In genomic region chr14:72892879-72893635, GRCh38 we compare ENCODE assay signal across 8 cellular contexts. TPM values are rescaled to one million over a fixed set of nuclear protein-coding genes. Genes with fewer than 3 reads are reported as not detected.
DNase-seq lines count a peak whose midpoint lies in the region; ATAC-seq, FAIRE-seq and TF ChIP-seq lines count a peak whose summit lies in the region.

No MANE protein-coding gene starts in this region.

- peak; percentile 15 for ATAC-seq in foreskin keratinocyte

- peaks cover 84% of the 10 kb centered on the region for H3K27me3 Mint-ChIP-seq in neural crest cell (ENCODE audit: low read depth)

- no peak for TF ChIP-seq CTCF in A673 (conservative IDR thresholded peaks at IDR 0.05; ENCODE audit: low read depth, low read length)
- no peak for TF ChIP-seq CTCF in foreskin keratinocyte (conservative IDR thresholded peaks at IDR 0.05)
- no peak for TF ChIP-seq CTCF in neural crest cell (conservative IDR thresholded peaks at IDR 0.05)

- DNase-seq in A673 (ENCODE audit: low spot score) (peak; percentile 65), GM18507 (ENCODE audit: extremely low spot score, insufficient read length, low read depth) (no peak), foreskin keratinocyte (peak in 1 of 2 donors; percentile 43), neural crest cell (ENCODE audit: low read depth, low spot score) (peak; percentile 25), CD1c-positive myeloid dendritic cell (ENCODE audit: extremely low spot score) (no peak)
- no peak for DNase-seq in Jurkat, Clone E6-1 (ENCODE audit: low read depth, low spot score)
- DNase-seq in activated T-cell treated with anti-CD3 and anti-CD28 coated beads, Interleukin-2, amount 50 U/mL, for 48 hours, result peak; percentile 57 to 59
- no peak for DNase-seq in activated CD4-positive, CD25-positive, alpha-beta regulatory T cell (lab: John Stamatoyannopoulos, UW)

- H3K4me3 ChIP-seq in A673 (ENCODE audit: low read depth, low read length, poor library complexity, severe bottlenecking), result peak overlapping the region; percentile 85
- H3K4me3 ChIP-seq in Jurkat, Clone E6-1 (ENCODE audit: low read length), result peak overlapping the region; percentile 86

- H3K27ac ChIP-seq in A673 (ENCODE audit: low read depth, low read length, poor library complexity, severe bottlenecking), result peak overlapping the region; percentile 80
- no peak overlapping the region for H3K27ac ChIP-seq in foreskin keratinocyte

- H3K27me3 ChIP-seq in A673 (replicated peaks; ENCODE audit: insufficient read depth, low read depth, low read length, poor library complexity), result no peaks in the 10 kb centered on the region
- peaks cover 56% of the 10 kb centered on the region for H3K27me3 ChIP-seq in foreskin keratinocyte

- intact Hi-C loops in A673 (cut with micrococcal nuclease; ENCODE audit: unreplicated experiment), result no loop called here

- H3K27ac Mint-ChIP-seq in neural crest cell (ENCODE audit: unreplicated experiment), result no peak overlapping the region

- H3K36me3 Mint-ChIP-seq in neural crest cell (ENCODE audit: low read depth), result no peaks in the 10 kb centered on the region

- BruUV-seq in A673 (replicated peaks; lab: Mats Ljungman, UMichigan), result no TSS peak

- no peaks in the 10 kb centered on the region for H3K9me3 ChIP-seq in A673 (ENCODE audit: low read depth, low read length, poor library complexity, severe bottlenecking)

- H3K4me1 ChIP-seq in A673 (ENCODE audit: insufficient read depth, low read length, poor library complexity, severe bottlenecking), result peaks cover 36% of the 10 kb centered on the region
- H3K4me1 ChIP-seq in foreskin keratinocyte, result no peaks in the 10 kb centered on the region

- POLR2A ChIA-PET in A673 (lab: Charles Lee; ENCODE audit: low non-redundant PET), result interaction anchor here (0.6 kb wide), 1 partner anchor 30 kb away, joined by 5 read pairs; no protein-coding TSS in a partner anchor

- H3K4me1 Mint-ChIP-seq in neural crest cell, result peaks cover 40% of the 10 kb centered on the region

- peak; percentile 35 for FAIRE-seq in GM18507 (lab: Jason Lieb, UNC)

- no peaks in the 10 kb centered on the region for H3K9me3 Mint-ChIP-seq in neural crest cell

- no peaks in the 10 kb centered on the region for H3K36me3 ChIP-seq in A673 (ENCODE audit: insufficient read depth, low read length, poor library complexity, severe bottlenecking)

- CTCF ChIA-PET in A673 (lab: Charles Lee), result interaction anchor here (1.5 kb wide), 1 partner anchor 12 kb away, joined by 5 read pairs; no protein-coding TSS in a partner anchor

- H3K4me3 Mint-ChIP-seq in neural crest cell, result peak overlapping the region; percentile 91

RNA-seq across cellular contexts. Expression of gene DPF3, which starts 0.8 kb away (rescaled TPM):
- total RNA-seq in A673 (2021) (15.7 and 17.6 TPM in 2 replicates), foreskin keratinocyte (0.18 and 0.95 TPM in 2 replicates), neural crest cell (1.3 TPM in 2 replicates)
- 6.5 TPM for polyA plus RNA-seq in Jurkat, Clone E6-1 (2012; ENCODE audit: insufficient read depth, insufficient read length)
- polyA plus RNA-seq in foreskin keratinocyte, result 0.10 and 0.26 TPM in 2 replicates

RNA-seq across cellular contexts. Expression of gene DCAF4, which starts 33.2 kb away (rescaled TPM):
- total RNA-seq in A673 (2021), result 23.4 and 25.1 TPM in 2 replicates
- 28.7 TPM for polyA plus RNA-seq in Jurkat, Clone E6-1 (2012; ENCODE audit: insufficient read depth, insufficient read length)
- total RNA-seq in foreskin keratinocyte, result 17.1 and 32.4 TPM in 2 replicates
- 8.6 and 16.5 TPM in 2 replicates for polyA plus RNA-seq in foreskin keratinocyte
- 9.5 and 10.6 TPM in 2 replicates for total RNA-seq in neural crest cell

Comparison
In these comparisons a context has a peak if more than half of its experiments do, and no peak if none do; other contexts are left out.
1. DNase-seq: peak in A673 (single experiment), activated T-cell treated with anti-CD3 and anti-CD28 coated beads, Interleukin-2, amount 50 U/mL, for 48 hours (2 of 2) and neural crest cell (single experiment); none in GM18507 (single experiment), Jurkat, Clone E6-1 (single experiment), CD1c-positive myeloid dendritic cell (single experiment) and activated CD4-positive, CD25-positive, alpha-beta regulatory T cell (0 of 4).